8 cellular contexts compared by ENCODE assay signal in the genomic region with DNA sequence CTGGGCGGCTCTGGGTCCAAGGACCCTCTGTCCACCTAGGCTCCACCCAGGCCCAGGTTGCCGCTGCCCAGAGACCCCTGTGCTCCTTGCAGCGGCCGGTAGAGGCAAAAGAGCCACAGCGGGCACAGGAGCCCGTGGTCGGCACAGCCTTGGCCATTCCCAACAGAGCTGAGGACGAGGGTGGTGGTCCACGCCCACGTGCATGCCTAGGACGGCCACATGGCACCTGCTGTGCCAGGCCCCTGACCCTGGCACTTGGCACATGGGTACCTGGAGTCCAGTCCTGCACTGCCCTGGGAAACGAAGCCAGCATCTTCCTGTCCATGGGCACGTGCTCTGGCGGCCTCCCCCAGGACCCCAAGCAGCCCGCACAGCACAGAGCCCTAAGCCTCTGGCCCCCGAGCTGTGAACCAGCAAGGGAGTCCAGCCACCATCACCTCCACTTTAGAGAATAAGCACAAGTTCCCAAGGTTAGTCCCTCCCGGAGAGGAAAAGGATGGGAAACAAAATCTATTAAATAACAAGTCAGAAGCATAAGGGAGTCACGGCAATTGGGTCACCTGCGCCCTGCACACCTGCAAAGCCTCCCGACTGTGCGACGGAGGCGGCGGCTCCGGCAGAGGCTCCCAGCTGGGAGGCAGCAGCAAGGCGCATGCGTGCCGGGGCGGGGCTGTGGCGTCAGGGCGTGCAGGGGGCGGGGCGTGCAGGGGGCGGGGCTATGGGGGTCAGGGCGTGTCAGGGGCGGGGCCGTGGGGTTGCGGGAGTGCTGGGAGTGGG. TPM values are rescaled to one million over a fixed set of nuclear protein-coding genes. Genes with fewer than 3 reads are reported as not detected.
A peak's percentile ranks its signal among the peaks of the same experiment; 100 is the strongest.
DNase-seq lines count a peak whose midpoint lies in the region; ATAC-seq, FAIRE-seq and TF ChIP-seq lines count a peak whose summit lies in the region.

No MANE protein-coding gene starts in this region.

- H3K9me3 ChIP-seq in GM12878 (replicated peaks; ENCODE audit: control insufficient read depth, insufficient read depth, low read length) (no peaks in the 10 kb centered on the region), lower lobe of right lung (no peaks in the 10 kb centered on the region)

- H3K36me3 Mint-ChIP-seq in MCF 10A (ENCODE audit: insufficient read depth, unreplicated experiment): no peaks in the 10 kb centered on the region

- WGBS in GM12878 (ENCODE audit: insufficient coverage, insufficient replicate concordance, low lambda C conversion rate, missing lambda C conversion rate): 56% methylated on average over 16 of the region's 38 CpGs

- no peaks in the 10 kb centered on the region for H3K79me2 ChIP-seq in GM12878 (ENCODE audit: control insufficient read depth, insufficient read depth, low read length)

- H3K4me3 ChIP-seq in GM12878 (peak overlapping the region; percentile 49; the same call in 1 of the 2 replicates), lower lobe of right lung (peak overlapping the region; percentile 15)

- peak; percentile 76 to 91 for DNase-seq in T47D (ENCODE audit: low read depth in 1 of 2, low spot score in 1 of 2)
- no peak for DNase-seq in MCF 10A (ENCODE audit: unreplicated experiment)
- peak; percentile 63 for DNase-seq in SK-MEL-5 (ENCODE audit: low read depth, low spot score)
- DNase-seq in GM12878 (ENCODE audit: low read depth, low spot score): no peak
- DNase-seq in lower lobe of right lung: no peak
- DNase-seq in stimulated activated CD8-positive, alpha-beta memory T cell treated with anti-CD3 and anti-CD28 coated beads, Interleukin-4, amount 100 ng/mL, for 48 hours: peak; percentile 84
- no peak for DNase-seq in cortex of kidney (lab: John Stamatoyannopoulos, UW)
- DNase-seq in T1000 (lab: John Stamatoyannopoulos, UW): no peak

- no peaks in the 10 kb centered on the region for H3K27me3 Mint-ChIP-seq in MCF 10A (ENCODE audit: insufficient read depth, unreplicated experiment)

- peak; percentile 25; the same call in 1 of the 2 replicates for TF ChIP-seq POLR2A in GM12878 (IDR thresholded peaks at IDR 0.05; ENCODE audit: low read depth, low read length)

- intact Hi-C loops in MCF 10A (cut with micrococcal nuclease): no loop called here
- intact Hi-C loops in GM12878 (cut with micrococcal nuclease; ENCODE audit: unreplicated experiment): no loop called here
- intact Hi-C loops in lower lobe of right lung (cut with DNase I): no loop called here

- H3K27ac ChIP-seq in GM12878 (ENCODE audit: control insufficient read depth, insufficient read depth): no peak overlapping the region
- H3K27ac ChIP-seq in lower lobe of right lung: no peak overlapping the region

- peak; percentile 73 for ATAC-seq in GM12878
- peak; percentile 47 to 75 for ATAC-seq in lower lobe of right lung

- H3K4me1 Mint-ChIP-seq in MCF 10A (ENCODE audit: insufficient read depth, unreplicated experiment): no peaks in the 10 kb centered on the region

- no peaks in the 10 kb centered on the region for H3K9me3 Mint-ChIP-seq in MCF 10A (ENCODE audit: unreplicated experiment)

- CTCF ChIA-PET in MCF 10A (lab: Yijun Ruan, JAX): no interaction called here
- CTCF ChIA-PET in GM12878 (lab: Yijun Ruan, JAX): no interaction called here

- no peak for TF ChIP-seq CTCF in MCF 10A (IDR thresholded peaks at IDR 0.05; ENCODE audit: unreplicated experiment)
- TF ChIP-seq CTCF in GM12878 (IDR thresholded peaks at IDR 0.05 in 2 of 3, conservative IDR thresholded peaks at IDR 0.05 in 1 of 3; ENCODE audit: control insufficient read depth in 2 of 3, extremely low read depth in 1 of 3, insufficient read depth in 1 of 3, low read depth in 3 of 3, low read length in 3 of 3): no peak
- TF ChIP-seq CTCF in lower lobe of right lung (IDR thresholded peaks at IDR 0.05): no peak

- RAD21 ChIA-PET in GM12878 (lab: Charles Lee; ENCODE audit: unreplicated experiment): no interaction called here

- peak overlapping the region; percentile 11; the same call in 1 of the 2 replicates for H2AFZ ChIP-seq in GM12878 (ENCODE audit: control insufficient read depth, low read depth, low read length)

- H3K4me2 ChIP-seq in GM12878 (ENCODE audit: control insufficient read depth, insufficient read depth): peak overlapping the region; percentile 21; the same call in 1 of the 2 replicates

- in situ Hi-C loops in T47D (cut with HindIII; ENCODE audit: low pct_unique_long_range_greater_than_20kb, low sequenced_read_pairs) (no loop called here), SK-MEL-5 (cut with HindIII; ENCODE audit: low pct_unique_long_range_greater_than_20kb, low sequenced_read_pairs) (no loop called here), GM12878 (cut with MboI) (no loop called here)

- POLR2A ChIA-PET in MCF 10A (lab: Yijun Ruan, JAX) (interaction anchor here (0.6 kb wide), 1 partner anchor 20 kb away, joined by 4 read pairs; no protein-coding TSS in a partner anchor), GM12878 (lab: Charles Lee) (no interaction called here)

- SMC1A ChIA-PET in GM12878 (lab: Charles Lee; ENCODE audit: uncharacterized antibody, unreplicated experiment): no interaction called here

- no peaks in the 10 kb centered on the region for H3K27me3 ChIP-seq in GM12878 (replicated peaks in 1 of 2; ENCODE audit: control insufficient read depth in 2 of 2, insufficient read depth in 2 of 2, low read length in 1 of 2)
- no peaks in the 10 kb centered on the region for H3K27me3 ChIP-seq in lower lobe of right lung (ENCODE audit: low read depth)

- no peak overlapping the region for H3K4me3 Mint-ChIP-seq in MCF 10A (ENCODE audit: unreplicated experiment)

- H3K36me3 ChIP-seq in GM12878 (ENCODE audit: control insufficient read depth in 2 of 2, insufficient read depth in 2 of 2, low read length in 1 of 2) (no peaks in the 10 kb centered on the region), lower lobe of right lung (no peaks in the 10 kb centered on the region)

- no peak for FAIRE-seq in GM12878 (lab: Jason Lieb, UNC)

- no peak overlapping the region for H3K9ac ChIP-seq in GM12878 (ENCODE audit: control insufficient read depth, insufficient read depth, low read length)

- no peaks in the 10 kb centered on the region for H4K20me1 ChIP-seq in GM12878 (ENCODE audit: control insufficient read depth, insufficient read depth)

- no peak overlapping the region for H3K27ac Mint-ChIP-seq in MCF 10A (ENCODE audit: low read depth, unreplicated experiment)

- TF ChIP-seq RAD21 in GM12878 (IDR thresholded peaks at IDR 0.05; ENCODE audit: insufficient read depth, low read depth, low read length): no peak

- TF ChIP-seq EP300 in GM12878 (IDR thresholded peaks at IDR 0.05; ENCODE audit: borderline replicate concordance in 1 of 2, control insufficient read depth in 1 of 2, low read depth in 2 of 2, low read length in 2 of 2): no peak

- H3K4me1 ChIP-seq in GM12878 (ENCODE audit: control insufficient read depth, insufficient read depth, low read length) (no peaks in the 10 kb centered on the region), lower lobe of right lung (no peaks in the 10 kb centered on the region)

- BruUV-seq in MCF 10A (replicated peaks; lab: Mats Ljungman, UMichigan): no TSS peak
- no TSS peak for BruUV-seq in GM12878 (replicated peaks; lab: Mats Ljungman, UMichigan)

TF ChIP-seq in GM12878, 131 proteins besides CTCF, POLR2A, EP300 and RAD21:
- TF ChIP-seq CBX3 (IDR thresholded peaks at IDR 0.05; ENCODE audit: borderline replicate concordance, low read depth) (no peak), ZNF622 (IDR thresholded peaks at IDR 0.05) (no peak)

RNA-seq across cellular contexts. Expression of a gene that starts 59.1 kb away (rescaled TPM):
- total RNA-seq in MCF 10A (2022) (20.7 and 21.2 TPM in 2 replicates), GM12878 (2014; rRNA removed) (8.4 and 10.1 TPM in 2 replicates), GM12878 (2014; rRNA removed; fragmentation: Illumina TruSeq; extraction: Trizol) (3.8 and 4.5 TPM in 2 replicates), GM12878 (2021) (10.7 and 11.5 TPM in 2 replicates), lower lobe of right lung (14.1 TPM)
- 6.6 and 7.6 TPM in 2 replicates for total RNA-seq in SK-MEL-5 (2014; rRNA removed; shearing (Covaris generic))
- 12.8 and 14.1 TPM in 2 replicates for polyA plus RNA-seq in SK-MEL-5 (2015; cell fraction: cytosol; rRNA removed)
- polyA plus RNA-seq in SK-MEL-5 (2015; cell fraction: nucleus; rRNA removed): 9.9 and 11.9 TPM in 2 replicates
- total RNA-seq in GM12878 (2013; cell fraction: nucleolus; rRNA removed): 2.5 and 5.1 TPM in 2 replicates
- 8.7 TPM for polyA plus RNA-seq in GM12878 (2011; ENCODE audit: low read depth)
- polyA plus RNA-seq in GM12878 (2011; rRNA removed) (1.5 and 1.9 TPM in 2 replicates), GM12878 (2014; fragmentation: Illumina TruSeq; extraction: Trizol) (3.3 and 4.5 TPM in 2 replicates), GM12878 (2014; fragmentation: Nextera tagmentation; extraction: Ambion mirVana) (1 to 10 TPM; 1.6 to 4.1 TPM), GM12878 (2014; rRNA removed) (12.4 and 18.1 TPM in 2 replicates), GM12878 (2016; fragmentation: Nextera tagmentation; extraction: Ambion mirVana) (10 to 100 TPM; 10.5 to 11.3 TPM)
- polyA plus RNA-seq in GM12878 (2011; cell fraction: cytosol; rRNA removed): 1.4 and 1.9 TPM in 2 replicates
- 1.1 and 2.6 TPM in 2 replicates for polyA plus RNA-seq in GM12878 (2011; cell fraction: nucleus; rRNA removed)
- 8.1 and 13.5 TPM in 2 replicates for polyA plus RNA-seq in GM12878 (2012)
- polyA minus RNA-seq in GM12878 (2011; rRNA and poly(A)+ RNA removed): 0.62 TPM in 1 of 2 replicates, not detected in the other
- polyA minus RNA-seq in GM12878 (2011; cell fraction: cytosol; rRNA and poly(A)+ RNA removed): not detected in 2 replicates
- 0.36 and 0.96 TPM in 2 replicates for polyA minus RNA-seq in GM12878 (2011; cell fraction: nucleus; rRNA and poly(A)+ RNA removed)

Comparison
In these comparisons a context has a peak if more than half of its experiments do, and no peak if none do; other contexts are left out.
1. DNase-seq: peak in T47D (2 of 2), SK-MEL-5 (single experiment) and stimulated activated CD8-positive, alpha-beta memory T cell treated with anti-CD3 and anti-CD28 coated beads, Interleukin-4, amount 100 ng/mL, for 48 hours (single experiment); none in MCF 10A (single experiment), GM12878 (single experiment), lower lobe of right lung (single experiment), cortex of kidney (single experiment) and T1000 (single experiment).